In genomic region chr17:46772013-46772878, GRCh38 we compare ENCODE assay signal across 8 cellular contexts. TPM values are rescaled to one million over a fixed set of nuclear protein-coding genes. Genes with fewer than 3 reads are reported as not detected.
DNase-seq lines count a peak whose midpoint lies in the region; ATAC-seq, FAIRE-seq and TF ChIP-seq lines count a peak whose summit lies in the region.

No MANE protein-coding gene starts in this region.

- 0% methylated on average over 16 to 60 of the region's 60 CpGs for WGBS in endodermal cell (ENCODE audit: insufficient coverage in 1 of 2, insufficient read length in 1 of 2), 2 experiments

- H3K27me3 Mint-ChIP-seq in endodermal cell (ENCODE audit: insufficient read depth): peaks cover 15% of the 10 kb centered on the region

- H3K27ac ChIP-seq in SJSA1 (peak overlapping the region; percentile 45), endodermal cell (ENCODE audit: low read depth, low read length) (peak overlapping the region; percentile 93), muscle layer of duodenum (ENCODE audit: low read length) (no peak overlapping the region)

- no peaks in the 10 kb centered on the region for H3K9me3 ChIP-seq in BE2C
- H3K9me3 ChIP-seq in SJSA1 (replicated peaks): no peaks in the 10 kb centered on the region
- H3K9me3 ChIP-seq in endodermal cell (ENCODE audit: control insufficient read depth, low read length): no peaks in the 10 kb centered on the region
- no peaks in the 10 kb centered on the region for H3K9me3 ChIP-seq in muscle layer of duodenum (ENCODE audit: control insufficient read depth in 1 of 2, low read length in 2 of 2)

- ATAC-seq in GM18520 (IDR thresholded peaks at IDR 0.05; ENCODE audit: unreplicated experiment): no peak

- H3K27me3 ChIP-seq in BE2C (peaks cover 6% of the 10 kb centered on the region; the same call in 1 of the 2 replicates), SJSA1 (replicated peaks) (no peaks in the 10 kb centered on the region), endodermal cell (ENCODE audit: control insufficient read depth, insufficient read depth, low read length, poor library complexity, severe bottlenecking) (no peaks in the 10 kb centered on the region), muscle layer of duodenum (ENCODE audit: low read depth, low read length) (peaks cover 4% of the 10 kb centered on the region)

- H3K9ac ChIP-seq in endodermal cell (ENCODE audit: extremely low read depth, low read length, poor library complexity, severe bottlenecking): peak overlapping the region; percentile 86

- H3K27ac Mint-ChIP-seq in endodermal cell: peak overlapping the region; percentile 96

- H3K9me3 Mint-ChIP-seq in endodermal cell: no peaks in the 10 kb centered on the region

- H3K36me3 ChIP-seq in BE2C: no peaks in the 10 kb centered on the region
- H3K36me3 ChIP-seq in SJSA1: no peaks in the 10 kb centered on the region
- peaks cover 6% of the 10 kb centered on the region for H3K36me3 ChIP-seq in endodermal cell (ENCODE audit: control insufficient read depth, insufficient read depth, low read length)
- H3K36me3 ChIP-seq in muscle layer of duodenum (ENCODE audit: control insufficient read depth in 1 of 2, insufficient read depth in 2 of 2, low read length in 2 of 2): no peaks in the 10 kb centered on the region

- peak overlapping the region; percentile 62 for H3K4me3 Mint-ChIP-seq in endodermal cell

- no peak for FAIRE-seq in H54 (lab: Jason Lieb, UNC)

- no peak for DNase-seq in BE2C
- peak; percentile 79 for DNase-seq in H54 (ENCODE audit: insufficient read length, low spot score)
- DNase-seq in SJSA1 (ENCODE audit: low read depth in 1 of 2, low spot score in 2 of 2): peak; percentile 51 to 66
- DNase-seq in endodermal cell: peak; percentile 97
- DNase-seq in dedifferentiated amniotic fluid mesenchymal stem cell (ENCODE audit: extremely low spot score): no peak
- no peak for DNase-seq in NCI-H446 (lab: John Stamatoyannopoulos, UW)

- no peaks in the 10 kb centered on the region; the same call in none of the 2 replicates for H3K4me1 ChIP-seq in BE2C
- H3K4me1 ChIP-seq in SJSA1 (replicated peaks): peaks cover 30% of the 10 kb centered on the region
- H3K4me1 ChIP-seq in endodermal cell (ENCODE audit: control insufficient read depth, insufficient read depth, low read length): peaks cover 21% of the 10 kb centered on the region
- H3K4me1 ChIP-seq in muscle layer of duodenum (ENCODE audit: control insufficient read depth in 1 of 2, insufficient read depth in 2 of 2, low read length in 2 of 2): peaks cover 0 to 6% of the 10 kb centered on the region in 2 donors

- TF ChIP-seq CTCF in BE2C (IDR thresholded peaks at IDR 0.05; ENCODE audit: low read depth, low read length) (no peak), endodermal cell (conservative IDR thresholded peaks at IDR 0.05) (no peak)

- H3K4me3 ChIP-seq in BE2C (ENCODE audit: low read depth, low read length): peak overlapping the region; percentile 53
- H3K4me3 ChIP-seq in SJSA1: peak overlapping the region; percentile 60
- peak overlapping the region; percentile 80 for H3K4me3 ChIP-seq in endodermal cell (ENCODE audit: low read length)
- peak overlapping the region; percentile 37 to 66 for H3K4me3 ChIP-seq in muscle layer of duodenum (ENCODE audit: low read depth in 1 of 2, low read length in 2 of 2)

- no peak for TF ChIP-seq POLR2A in H54 (IDR thresholded peaks at IDR 0.05; ENCODE audit: low read depth, low read length)

- peaks cover 22% of the 10 kb centered on the region for H3K4me1 Mint-ChIP-seq in endodermal cell

- H3K36me3 Mint-ChIP-seq in endodermal cell (ENCODE audit: low read depth): peaks cover 16% of the 10 kb centered on the region

RNA-seq across cellular contexts. Expression of gene WNT3, which starts 46.2 kb away (rescaled TPM):
- 4.7 TPM for polyA plus RNA-seq in BE2C (2012; ENCODE audit: insufficient read depth, insufficient read length, low read depth)
- 1.8 and 4.0 TPM in 2 replicates for total RNA-seq in SJSA1 (2014; rRNA removed; shearing (Covaris generic))
- 10 to 100 TPM; 19.9 to 21.8 TPM for total RNA-seq in endodermal cell
- polyA plus RNA-seq in endodermal cell (2013, experiment 1 of 2): 51.2 TPM
- 42.1 TPM for polyA plus RNA-seq in endodermal cell (2013, experiment 2 of 2)

Comparison
In these comparisons a context has a peak if more than half of its experiments do, and no peak if none do; other contexts are left out.
1. DNase-seq: peak in H54 (single experiment), SJSA1 (2 of 2) and endodermal cell (single experiment); none in BE2C (single experiment), dedifferentiated amniotic fluid mesenchymal stem cell (single experiment) and NCI-H446 (0 of 2).
2. Peak in every context shown above with its lines, with median percentiles within 50 percentile points of each other: H3K4me3 ChIP-seq.